ENCODE assay signal across 8 cellular contexts in genomic region chr22:25069758-25070461, GRCh38.
A peak's percentile ranks its signal among the peaks of the same experiment; 100 is the strongest.
DNase-seq lines count a peak whose midpoint lies in the region; ATAC-seq and TF ChIP-seq lines count a peak whose summit lies in the region.

No MANE protein-coding gene starts in this region.

- H3K27ac Mint-ChIP-seq in activated CD4-positive, alpha-beta T cell treated with anti-CD3 and anti-CD28 coated beads, Interleukin-2, amount 10 ng/mL, durations not matched to agents 24 days and 14 days: peak overlapping the region; percentile 97

- H3K4me3 ChIP-seq in adrenal gland: no peak overlapping the region
- peak overlapping the region; percentile 27 for H3K4me3 ChIP-seq in mononuclear cell (ENCODE audit: low read length)
- no peak overlapping the region for H3K4me3 ChIP-seq in thyroid gland (replicated peaks in 1 of 3)

- H3K4me1 Mint-ChIP-seq in activated CD4-positive, alpha-beta T cell treated with anti-CD3 and anti-CD28 coated beads, Interleukin-2, amount 10 ng/mL, durations not matched to agents 24 days and 14 days: peaks cover 75% of the 10 kb centered on the region

- H3K9me3 Mint-ChIP-seq in activated CD4-positive, alpha-beta T cell treated with anti-CD3 and anti-CD28 coated beads, Interleukin-2, amount 10 ng/mL, durations not matched to agents 24 days and 14 days: no peaks in the 10 kb centered on the region

- 35 to 55% (median 42%) methylated on average over 16 to 29 of the region's 29 CpGs for WGBS in adrenal gland, 4 donors
- 40 to 66% methylated on average over 28 to 29 of the region's 29 CpGs for WGBS in thyroid gland, 2 donors

- TF ChIP-seq CTCF in adrenal gland (IDR thresholded peaks at IDR 0.05): no peak
- no peak for TF ChIP-seq CTCF in thyroid gland (IDR thresholded peaks at IDR 0.05)
- TF ChIP-seq CTCF in GM10266 (IDR thresholded peaks at IDR 0.05; ENCODE audit: control insufficient read depth, insufficient read depth, low read depth, missing control alignments): no peak

- H3K27ac ChIP-seq in adrenal gland: peak overlapping the region in 2 of 5 donors; percentile 2 to 30
- H3K27ac ChIP-seq in thyroid gland: peak overlapping the region; percentile 50 to 91 (median 73)

- TF ChIP-seq POLR2A in adrenal gland (IDR thresholded peaks at IDR 0.05): no peak
- peak in 1 of 2 donors; percentile 37 for TF ChIP-seq POLR2A in thyroid gland (IDR thresholded peaks at IDR 0.05)

- peaks cover 10% of the 10 kb centered on the region for H3K36me3 Mint-ChIP-seq in activated CD4-positive, alpha-beta T cell treated with anti-CD3 and anti-CD28 coated beads, Interleukin-2, amount 10 ng/mL, durations not matched to agents 24 days and 14 days (ENCODE audit: low read depth)

- no peaks in the 10 kb centered on the region for H3K27me3 Mint-ChIP-seq in activated CD4-positive, alpha-beta T cell treated with anti-CD3 and anti-CD28 coated beads, Interleukin-2, amount 10 ng/mL, durations not matched to agents 24 days and 14 days

- intact Hi-C loops in activated CD4-positive, alpha-beta T cell treated with anti-CD3 and anti-CD28 coated beads, Interleukin-2, amount 10 ng/mL, durations not matched to agents 24 days and 14 days (cut with micrococcal nuclease): loop anchor here (1.0 to 10.0 kb wide), 5 partner anchors 8 to 675 kb away; partner anchors contain the start of gene MYO18B
- intact Hi-C loops in adrenal gland (cut with DNase I): no loop called here
- intact Hi-C loops in thyroid gland (cut with DNase I): no loop called here

- H3K9me3 ChIP-seq in adrenal gland (replicated peaks in 1 of 3) (no peaks in the 10 kb centered on the region), mononuclear cell (ENCODE audit: low read depth, low read length) (no peaks in the 10 kb centered on the region), thyroid gland (no peaks in the 10 kb centered on the region)

- H3K27me3 ChIP-seq in adrenal gland (no peaks in the 10 kb centered on the region), mononuclear cell (ENCODE audit: insufficient read depth, low read length) (peaks cover 6% of the 10 kb centered on the region), thyroid gland (no peaks in the 10 kb centered on the region)

- peak; percentile 83 for DNase-seq in activated CD4-positive, alpha-beta T cell treated with anti-CD3 and anti-CD28 coated beads, Interleukin-2, amount 10 ng/mL, durations not matched to agents 24 days and 14 days
- no peak for DNase-seq in activated CD4-positive, alpha-beta T cell treated with anti-CD3 and anti-CD28 coated beads for 4 hours
- peak; percentile 57 to 86 (median 73) for DNase-seq in adrenal gland
- peak; percentile 55 to 63 for DNase-seq in thyroid gland
- DNase-seq in stimulated activated CD4-positive, alpha-beta T cell treated with anti-CD3 and anti-CD28 coated beads, Interleukin-2, amount 100 ng/mL, for 48 hours: no peak
- no peak for DNase-seq in GM10266 (ENCODE audit: extremely low spot score)

- no peak for ATAC-seq in GM18907 (IDR thresholded peaks at IDR 0.05; ENCODE audit: unreplicated experiment)

- H3K4me1 ChIP-seq in adrenal gland (replicated peaks in 1 of 2) (peaks cover 11 to 25% of the 10 kb centered on the region in 2 donors), mononuclear cell (ENCODE audit: insufficient read depth, low read length) (peaks cover 39% of the 10 kb centered on the region), thyroid gland (peaks cover 50 to 51% of the 10 kb centered on the region in 2 donors)

- H3K36me3 ChIP-seq in adrenal gland (replicated peaks in 1 of 2) (no peaks in the 10 kb centered on the region), thyroid gland (no peaks in the 10 kb centered on the region)

- peak overlapping the region; percentile 95 for H3K4me3 Mint-ChIP-seq in activated CD4-positive, alpha-beta T cell treated with anti-CD3 and anti-CD28 coated beads, Interleukin-2, amount 10 ng/mL, durations not matched to agents 24 days and 14 days

Comparison
In these comparisons a context has a peak if more than half of its experiments do, and no peak if none do; other contexts are left out.
1. DNase-seq: peak in activated CD4-positive, alpha-beta T cell treated with anti-CD3 and anti-CD28 coated beads, Interleukin-2, amount 10 ng/mL, durations not matched to agents 24 days and 14 days (single experiment), adrenal gland (7 of 7) and thyroid gland (2 of 2); none in activated CD4-positive, alpha-beta T cell treated with anti-CD3 and anti-CD28 coated beads for 4 hours (0 of 2), stimulated activated CD4-positive, alpha-beta T cell treated with anti-CD3 and anti-CD28 coated beads, Interleukin-2, amount 100 ng/mL, for 48 hours (0 of 2) and GM10266 (single experiment).